ENCODE assay signal across 1 cellular context in genomic region chr14:90791481-90791880, GRCh38.
TF ChIP-seq lines count a peak whose summit lies in the region.

No MANE protein-coding gene starts in this region.

TF ChIP-seq in H1, 55 proteins besides CTCF, POLR2A, EP300 and RAD21:
- peak; percentile 15; the same call in 1 of the 2 replicates for TF ChIP-seq CREB1 (IDR thresholded peaks at IDR 0.05)
- TF ChIP-seq SUZ12 (IDR thresholded peaks at IDR 0.05; ENCODE audit: low read length), result no peak
- no peak for TF ChIP-seq KDM1A (IDR thresholded peaks at IDR 0.05; ENCODE audit: borderline replicate concordance, low read length)
